20 cellular contexts compared by ENCODE assay signal in the genomic region with DNA sequence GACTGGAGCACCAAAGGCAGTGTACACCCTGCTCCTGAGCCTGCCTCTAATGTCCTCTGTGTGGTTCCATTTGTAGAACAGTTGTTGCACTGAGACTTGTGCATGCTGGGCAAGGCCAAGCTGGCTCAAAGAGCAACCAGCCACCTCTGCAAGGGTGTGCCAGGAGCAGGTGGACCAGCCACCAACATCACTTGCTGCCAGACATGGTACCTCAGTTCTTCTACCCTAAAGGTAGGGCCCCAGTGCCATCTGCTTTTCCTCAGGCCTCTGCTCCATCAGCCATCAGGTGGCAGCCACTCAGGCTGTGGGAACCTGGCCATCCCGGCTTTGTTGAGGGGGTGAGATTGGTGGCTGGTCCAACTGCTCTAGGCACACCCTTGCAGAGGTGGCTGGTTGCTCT. TPM values are rescaled to one million over a fixed set of nuclear protein-coding genes. Genes with fewer than 3 reads are reported as not detected.
"Had no signal": no experiment of that assay in that cellular context is flagged by ENCODE, and none has a peak within 500 bp of the region (broad histone marks: within the 10 kb centered on the region; RNA-seq: fewer than 3 reads in every experiment).

No MANE protein-coding gene starts in this region.

RNA-seq across cellular contexts. Expression of a gene that starts 38.7 kb away (rescaled TPM):
- total RNA-seq: activated CD4-positive, alpha-beta T cell treated with anti-CD3 and anti-CD28 coated beads for 36 hours; activated CD8-positive, alpha-beta T cell treated with anti-CD3 and anti-CD28 coated beads for 36 hours; activated naive CD4-positive, alpha-beta T cell treated with anti-CD3 and anti-CD28 coated beads for 36 hours; activated naive CD8-positive, alpha-beta T cell treated with anti-CD3 and anti-CD28 coated beads for 36 hours; activated T-cell treated with anti-CD3 and anti-CD28 coated beads, Interleukin-2, amount 50 U/mL, for 4 hours; activated T-helper 17 cell treated with anti-CD3 and anti-CD28 coated beads, Interleukin-2, amount 50 U/mL, for 72 hours; adrenal gland; ascending aorta; breast epithelium; cardiac muscle cell; cerebellum; dermis blood vessel endothelial cell; endothelial cell of umbilical vein; esophagus squamous epithelium; fibroblast of lung; fibroblast of villous mesenchyme; gastroesophageal sphincter; glomerular endothelial cell; T-helper 1 cell treated with Interleukin-12 subunit alpha and Interleukin-12 subunit beta and Interleukin-4 antibody, amounts not matched to agents 30 ng/mL and 1 ng/mL, for 36 hours had no signal
- polyA plus RNA-seq: adrenal gland, cardiac muscle cell, endothelial cell of umbilical vein, esophagus, fibroblast of lung had no signal
